In the genomic region with DNA sequence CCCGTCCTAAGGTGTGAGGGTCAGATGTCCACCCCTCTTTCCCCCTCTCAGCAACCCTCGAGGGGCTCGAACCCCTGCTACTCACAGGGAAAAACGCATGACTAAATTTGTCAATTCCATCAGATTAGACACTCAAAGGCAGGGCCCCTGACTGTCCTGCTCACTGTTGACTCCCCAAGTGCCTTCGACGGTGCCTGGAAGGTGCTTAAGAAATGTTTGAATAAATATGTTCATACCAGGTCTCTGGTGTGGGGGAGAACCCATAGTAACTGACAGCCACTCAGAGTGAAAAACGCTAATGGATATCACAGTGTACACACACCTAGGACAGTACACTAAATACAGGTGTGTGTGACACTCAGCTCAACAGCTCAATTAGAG, we compare ENCODE assay signal across 10 cellular contexts. TPM values are rescaled to one million over a fixed set of nuclear protein-coding genes. Genes with fewer than 3 reads are reported as not detected.
A peak's percentile ranks its signal among the peaks of the same experiment; 100 is the strongest.
DNase-seq lines count a peak whose midpoint lies in the region; ATAC-seq and TF ChIP-seq lines count a peak whose summit lies in the region.
"Had no signal": no experiment of that assay in that cellular context is flagged by ENCODE, and none has a peak within 500 bp of the region (broad histone marks: within the 10 kb centered on the region; RNA-seq: fewer than 3 reads in every experiment).

No MANE protein-coding gene starts in this region.

- peaks cover 41% of the 10 kb centered on the region for H3K4me1 Mint-ChIP-seq in mesothelial cell of epicardium

- peak overlapping the region; percentile 29 for H3K4me3 Mint-ChIP-seq in mesothelial cell of epicardium

- TF ChIP-seq CTCF in ascending aorta (IDR thresholded peaks at IDR 0.05): no peak
- TF ChIP-seq CTCF in mesothelial cell of epicardium (IDR thresholded peaks at IDR 0.05; ENCODE audit: unreplicated experiment): no peak

- DNase-seq in DMS79 treated with DMSO at 0.1 percent for 48 hours (lab: John Stamatoyannopoulos, UW) (peak; percentile 28), DMS79 (lab: John Stamatoyannopoulos, UW) (no peak), ascending aorta (ENCODE audit: low spot score in 2 of 2) (no peak), mesothelial cell of epicardium (ENCODE audit: low spot score in 2 of 2, unreplicated experiment in 2 of 2) (no peak), SIG-M5 treated with dmso at 0.1 percent for 504 hours (lab: John Stamatoyannopoulos, UW; ENCODE audit: unreplicated experiment) (no peak), NCI-H1930 (lab: John Stamatoyannopoulos, UW) (no peak)
- DNase-seq: stimulated activated CD8-positive, alpha-beta memory T cell treated with anti-CD3 and anti-CD28 coated beads, Interleukin-4, amount 100 ng/mL, for 48 hours had no signal

- H3K36me3 Mint-ChIP-seq in mesothelial cell of epicardium: peaks cover 17% of the 10 kb centered on the region

- H3K4me1 ChIP-seq in ascending aorta: peaks cover 24 to 36% of the 10 kb centered on the region in 2 donors

- intact Hi-C loops in ascending aorta (cut with DNase I): loop anchor here (5.0 kb wide), 1 partner anchor 37 kb away; a partner anchor contains a TSS

- H3K27ac ChIP-seq in ascending aorta (peak overlapping the region; percentile 74 to 81), temporal lobe (ENCODE audit: low read depth, low read length) (peak overlapping the region; percentile 91)

- H3K9me3 Mint-ChIP-seq in mesothelial cell of epicardium: no peaks in the 10 kb centered on the region
- H3K9me3 Mint-ChIP-seq: activated T-helper 2 cell treated with anti-CD3 and anti-CD28 coated beads, Interferon-gamma antibody, Interleukin-2, Interleukin-4, amounts not matched to agents 10 μg/mL and 5 μg/mL and 100 μg/mL, durations not matched to agents 14 hours and 24 hours and 36 hours had no signal

- no peak for ATAC-seq in HG02571 (IDR thresholded peaks at IDR 0.05; ENCODE audit: unreplicated experiment)

- H3K27me3 Mint-ChIP-seq in mesothelial cell of epicardium (ENCODE audit: low read depth): no peaks in the 10 kb centered on the region

- H3K27me3 ChIP-seq in ascending aorta: no peaks in the 10 kb centered on the region

- peaks cover 15 to 23% of the 10 kb centered on the region in 2 donors for H3K36me3 ChIP-seq in ascending aorta

- peak overlapping the region; percentile 99 for H3K27ac Mint-ChIP-seq in mesothelial cell of epicardium
- H3K27ac Mint-ChIP-seq: activated T-helper 2 cell treated with anti-CD3 and anti-CD28 coated beads, Interferon-gamma antibody, Interleukin-2, Interleukin-4, amounts not matched to agents 10 μg/mL and 5 μg/mL and 100 μg/mL, durations not matched to agents 14 hours and 24 hours and 36 hours had no signal

- H3K4me3 ChIP-seq in ascending aorta: no peak overlapping the region

- no peaks in the 10 kb centered on the region for H3K9me3 ChIP-seq in ascending aorta

RNA-seq across cellular contexts. Expression of a gene that starts 39.7 kb away (rescaled TPM):
- total RNA-seq in ascending aorta: 70.4 TPM
- 97.8 to 102 TPM (median 99.3 TPM) in 3 replicates for total RNA-seq in mesothelial cell of epicardium
- total RNA-seq in temporal lobe: 10.1 TPM
